28 cellular contexts compared by ENCODE assay signal in genomic region chr5:10120934-10121333, GRCh38.
"Had no signal": no experiment of that assay in that cellular context is flagged by ENCODE, and none has a peak within 500 bp of the region (broad histone marks: within the 10 kb centered on the region; RNA-seq: fewer than 3 reads in every experiment).

No MANE protein-coding gene starts in this region.

- H3K4me3 ChIP-seq: ascending aorta, breast epithelium, cardiac muscle cell, colonic mucosa, dorsolateral prefrontal cortex had no signal

- H3K27ac ChIP-seq: ascending aorta, breast epithelium, cardiac muscle cell, colonic mucosa, dorsolateral prefrontal cortex, epithelial cell of prostate had no signal

- DNase-seq: activated CD4-positive, alpha-beta memory T cell treated with anti-CD3 and anti-CD28 coated beads for 36 hours; activated CD4-positive, alpha-beta T cell treated with anti-CD3 and anti-CD28 coated beads for 36 hours; activated CD4-positive, alpha-beta T cell treated with anti-CD3 and anti-CD28 coated beads, Interleukin-2, amount 10 ng/mL, durations not matched to agents 24 days and 14 days; activated CD4-positive, CD25-positive, alpha-beta regulatory T cell; activated CD4-positive, CD25-positive, alpha-beta regulatory T cell treated with anti-CD3 and anti-CD28 coated beads, Interleukin-2, amount 50 U/mL, for 72 hours; activated CD8-positive, alpha-beta memory T cell treated with anti-CD3 and anti-CD28 coated beads, Interleukin-2, amount 50 U/mL, for 48 hours; activated gamma-delta T cell; activated naive CD4-positive, alpha-beta T cell; activated naive CD4-positive, alpha-beta T cell treated with anti-CD3 and anti-CD28 coated beads, Interleukin-2, amount 10 ng/mL, durations not matched to agents 7 days and 5 days; activated naive CD8-positive, alpha-beta T cell treated with anti-CD3 and anti-CD28 coated beads, Interleukin-2, amount 10 ng/mL, durations not matched to agents 7 days and 5 days; activated T-cell treated with anti-CD3 and anti-CD28 coated beads for 4 hours; activated T-cell treated with anti-CD3 and anti-CD28 coated beads, Interleukin-2, amount 50 U/mL, for 24 hours; activated T-cell treated with anti-CD3 and anti-CD28 coated beads, Interleukin-2, amount 50 U/mL, for 72 hours; central memory CD4-positive, alpha-beta T cell; cerebellar nuclear complex; colonic mucosa; dorsolateral prefrontal cortex; effector CD4-positive, alpha-beta T cell; foreskin fibroblast; T-helper 2 cell had no signal

- H3K4me1 ChIP-seq: ascending aorta, breast epithelium, colonic mucosa had no signal

- H3K36me3 ChIP-seq: ascending aorta, breast epithelium, cardiac muscle cell, colonic mucosa had no signal

- FAIRE-seq: endometrium, endothelial cell of umbilical vein, frontal cortex had no signal

- H3K9me3 ChIP-seq: ascending aorta, breast epithelium, colonic mucosa had no signal

- H3K27me3 ChIP-seq: ascending aorta, breast epithelium, cardiac muscle cell, colonic mucosa, dorsolateral prefrontal cortex had no signal

- ATAC-seq: activated CD4-positive, alpha-beta T cell treated with anti-CD3 and anti-CD28 coated beads for 36 hours; activated naive CD4-positive, alpha-beta T cell treated with anti-CD3 and anti-CD28 coated beads, Interleukin-2, amount 50 U/mL, for 72 hours; activated T-cell treated with anti-CD3 and anti-CD28 coated beads, Interleukin-2, amount 50 U/mL, for 72 hours had no signal
